25 cellular contexts compared by ENCODE assay signal in the genomic region with DNA sequence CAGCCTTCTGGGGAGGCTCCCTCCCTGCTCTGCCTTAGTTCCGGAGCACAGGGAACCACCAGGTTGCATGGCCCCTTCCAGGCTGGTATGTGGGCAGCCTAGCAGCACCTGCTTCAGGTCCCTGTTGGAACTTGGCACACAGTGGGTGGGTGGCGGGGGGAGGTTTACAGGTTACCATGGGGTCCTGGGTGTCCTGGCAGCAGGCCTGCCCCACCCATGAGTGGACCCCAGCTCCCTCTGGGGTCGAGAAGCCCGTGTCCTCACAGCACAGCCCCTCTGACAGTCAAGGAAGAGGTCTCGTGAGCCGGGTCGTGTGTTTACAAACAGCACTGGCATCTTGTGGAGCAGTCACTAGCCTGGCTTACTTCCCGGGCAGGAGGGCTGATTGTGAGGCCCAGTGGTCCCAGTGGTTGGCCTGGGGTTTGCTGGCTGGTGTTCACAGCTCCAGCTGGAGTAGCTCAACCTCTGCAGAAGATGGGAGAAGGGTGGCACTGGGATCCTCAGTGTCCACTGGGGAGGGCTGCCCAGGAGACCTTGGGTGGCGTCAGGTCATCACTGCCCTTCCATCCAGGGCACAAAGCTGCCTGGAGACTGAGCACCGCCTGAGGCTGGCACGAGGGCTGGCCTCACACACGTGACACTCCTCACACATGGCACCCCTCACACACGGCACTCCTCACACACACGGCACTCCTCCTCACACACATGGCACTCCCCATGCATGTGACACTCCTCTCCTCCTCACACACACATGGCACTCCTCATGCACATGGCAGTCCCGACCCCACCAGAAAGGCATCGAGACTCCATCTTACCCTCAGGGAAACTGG.
DNase-seq lines count a peak whose midpoint lies in the region; ATAC-seq, FAIRE-seq and TF ChIP-seq lines count a peak whose summit lies in the region.
"Had no signal": no experiment of that assay in that cellular context is flagged by ENCODE, and none has a peak within 500 bp of the region (broad histone marks: within the 10 kb centered on the region; RNA-seq: fewer than 3 reads in every experiment).

No MANE protein-coding gene starts in this region.

- no peaks in the 10 kb centered on the region for H3K36me3 Mint-ChIP-seq in chondrocyte (ENCODE audit: low read depth)
- H3K36me3 Mint-ChIP-seq: activated naive CD4-positive, alpha-beta T cell treated with anti-CD3 and anti-CD28 coated beads, Interleukin-2, amount 10 ng/mL, durations not matched to agents 7 days and 5 days; CD8-positive, alpha-beta T cell had no signal

- POLR2A ChIA-PET in HepG2 (lab: Yijun Ruan, JAX), result interaction anchor here (1.1 kb wide), 1 partner anchor 12 kb away, joined by 4 read pairs; no protein-coding TSS in a partner anchor

- H3K27me3 ChIP-seq in HepG2 (ENCODE audit: control insufficient read depth in 1 of 2, insufficient read depth in 2 of 2, low read length in 2 of 2) (peaks cover 2 to 37% of the 10 kb centered on the region in 2 experiments; a peak in 4 of 5 replicates), right lobe of liver (no peaks in the 10 kb centered on the region), upper lobe of right lung (no peaks in the 10 kb centered on the region)
- H3K27me3 ChIP-seq: body of pancreas, hepatocyte had no signal

- no TSS peak for BruUV-seq in HepG2 (replicated peaks; lab: Mats Ljungman, UMichigan)

- H3K9ac ChIP-seq in HepG2 (ENCODE audit: insufficient read depth, low read depth, low read length), result no peak overlapping the region

- in situ Hi-C loops in HepG2 (cut with HindIII; ENCODE audit: extremely low pct_ligation_motif_present, low pct_unique_long_range_greater_than_20kb), result loop anchor here (5.0 kb wide), 1 partner anchor 101 kb away; a partner anchor contains a TSS

- H3K4me1 ChIP-seq in HepG2 (ENCODE audit: insufficient read depth, low read length) (peaks cover 24% of the 10 kb centered on the region), right lobe of liver (peaks cover 0 to 7% (median 0%) of the 10 kb centered on the region in 4 donors), upper lobe of right lung (peaks cover 7% of the 10 kb centered on the region)

- H3K4me3 ChIP-seq in HepG2 (replicated peaks in 1 of 3; ENCODE audit: insufficient read depth in 1 of 3, low read depth in 2 of 3, low read length in 3 of 3), result no peak overlapping the region
- no peak overlapping the region for H3K4me3 ChIP-seq in right lobe of liver
- no peak overlapping the region for H3K4me3 ChIP-seq in upper lobe of right lung
- H3K4me3 ChIP-seq: body of pancreas, dorsolateral prefrontal cortex, gastroesophageal sphincter, hepatocyte had no signal

- TF ChIP-seq CTCF in HepG2 (CRISPR knock-in tag; IDR thresholded peaks at IDR 0.05), result no peak
- TF ChIP-seq CTCF in right lobe of liver (IDR thresholded peaks at IDR 0.05), result no peak
- no peak for TF ChIP-seq CTCF in chondrocyte (IDR thresholded peaks at IDR 0.05)
- TF ChIP-seq CTCF in upper lobe of right lung (IDR thresholded peaks at IDR 0.05), result no peak

- TF ChIP-seq RAD21 in HepG2 (CRISPR knock-in tag; IDR thresholded peaks at IDR 0.05), result no peak

- FAIRE-seq in HepG2 (lab: Jason Lieb, UNC), result no peak

- H3K4me1 Mint-ChIP-seq in chondrocyte (ENCODE audit: low read depth), result peaks cover 38% of the 10 kb centered on the region
- H3K4me1 Mint-ChIP-seq: activated CD4-positive, alpha-beta memory T cell treated with anti-CD3 and anti-CD28 coated beads, Interleukin-2, amount 10 ng/mL, durations not matched to agents 7 days and 5 days; activated naive CD4-positive, alpha-beta T cell treated with anti-CD3 and anti-CD28 coated beads, Interleukin-2, amount 10 ng/mL, durations not matched to agents 7 days and 5 days had no signal

- no peak for ATAC-seq in HepG2
- ATAC-seq in right lobe of liver, result no peak
- ATAC-seq in upper lobe of right lung, result no peak
- no peak for ATAC-seq in GM21737 (IDR thresholded peaks at IDR 0.05; ENCODE audit: unreplicated experiment)
- ATAC-seq: CD8-positive, alpha-beta T cell; gastroesophageal sphincter had no signal

- H3K27ac ChIP-seq in HepG2 (ENCODE audit: extremely low read length, insufficient read depth, low read length) (no peak overlapping the region), right lobe of liver (no peak overlapping the region), upper lobe of right lung (no peak overlapping the region)
- H3K27ac ChIP-seq: body of pancreas, dorsolateral prefrontal cortex, gastroesophageal sphincter had no signal

- CTCF ChIA-PET in HepG2 (lab: Yijun Ruan, JAX; ENCODE audit: low intra/inter-chr PET ratio, low total read pairs), result no interaction called here

- H3K9me3 Mint-ChIP-seq in chondrocyte (ENCODE audit: low read depth), result no peaks in the 10 kb centered on the region
- H3K9me3 Mint-ChIP-seq: activated CD4-positive, alpha-beta memory T cell treated with anti-CD3 and anti-CD28 coated beads, Interleukin-2, amount 10 ng/mL, durations not matched to agents 7 days and 5 days; activated naive CD4-positive, alpha-beta T cell treated with anti-CD3 and anti-CD28 coated beads, Interleukin-2, amount 10 ng/mL, durations not matched to agents 7 days and 5 days; CD8-positive, alpha-beta T cell had no signal

- 39% methylated on average over 8 of the region's 16 CpGs for WGBS in HepG2 (ENCODE audit: low lambda C conversion rate)
- WGBS in right lobe of liver (ENCODE audit: insufficient coverage, low coverage, low lambda C conversion rate, missing lambda C conversion rate), result 87% methylated on average over 3 of the region's 16 CpGs

- intact Hi-C loops in HepG2 (cut with micrococcal nuclease; ENCODE audit: unreplicated experiment), result loop anchor here (2.0 kb wide), 1 partner anchor 151 kb away; no protein-coding TSS in a partner anchor
- intact Hi-C loops in right lobe of liver (cut with DNase I), result no loop called here
- intact Hi-C loops in upper lobe of right lung (cut with DNase I), result no loop called here

- DNase-seq in HepG2 (ENCODE audit: low spot score), result no peak
- no peak for DNase-seq in right lobe of liver
- DNase-seq in chondrocyte (ENCODE audit: low spot score), result no peak
- DNase-seq in mesenteric fat pad (ENCODE audit: low spot score), result peak; percentile 77
- peak; percentile 60 for DNase-seq in upper lobe of right lung
- no peak for DNase-seq in NCI-H1930 (lab: John Stamatoyannopoulos, UW)
- DNase-seq in stimulated activated CD4-positive, alpha-beta T cell treated with anti-CD3 and anti-CD28 coated beads, Interleukin-4, amount 100 ng/mL, for 4 hours, result no peak
- DNase-seq: 8988T; activated CD4-positive, alpha-beta memory T cell treated with anti-CD3 and anti-CD28 coated beads, Interleukin-2, amount 10 ng/mL, durations not matched to agents 7 days and 5 days; activated CD4-positive, alpha-beta T cell treated with anti-CD3 and anti-CD28 coated beads for 1 hour; activated CD8-positive, alpha-beta memory T cell treated with anti-CD3 and anti-CD28 coated beads, Interleukin-2, amount 50 U/mL, for 4 hours; activated naive CD4-positive, alpha-beta T cell treated with anti-CD3 and anti-CD28 coated beads, Interleukin-2, amount 10 ng/mL, durations not matched to agents 7 days and 5 days; CD8-positive, alpha-beta T cell; Karpas-422; mammary epithelial cell; NCI-H1417; NCI-H2029 treated with DMSO at 0.1 percent for 48 hours; NCI-H526; SHP77 treated with DMSO at 0.1 percent for 48 hours; stimulated activated CD4-positive, alpha-beta T cell treated with anti-CD3 and anti-CD28 coated beads, Interleukin-4, amount 100 ng/mL, for 1 hour had no signal

- H3K27ac Mint-ChIP-seq in chondrocyte (ENCODE audit: unreplicated experiment), result peak overlapping the region; percentile 49
- H3K27ac Mint-ChIP-seq: activated CD4-positive, alpha-beta memory T cell treated with anti-CD3 and anti-CD28 coated beads, Interleukin-2, amount 10 ng/mL, durations not matched to agents 7 days and 5 days; activated naive CD4-positive, alpha-beta T cell treated with anti-CD3 and anti-CD28 coated beads, Interleukin-2, amount 10 ng/mL, durations not matched to agents 7 days and 5 days; CD8-positive, alpha-beta T cell had no signal

- no peaks in the 10 kb centered on the region for H3K79me2 ChIP-seq in HepG2 (ENCODE audit: insufficient read depth, low read length)
- H3K79me2 ChIP-seq: hepatocyte had no signal

- H3K36me3 ChIP-seq in HepG2 (replicated peaks in 1 of 2; ENCODE audit: control insufficient read depth in 1 of 2, insufficient read depth in 2 of 2, low read length in 2 of 2) (no peaks in the 10 kb centered on the region), right lobe of liver (no peaks in the 10 kb centered on the region), upper lobe of right lung (no peaks in the 10 kb centered on the region)
- H3K36me3 ChIP-seq: gastroesophageal sphincter had no signal

- no peak for TF ChIP-seq POLR2A in HepG2 (IDR thresholded peaks at IDR 0.05; ENCODE audit: insufficient read depth in 1 of 2, low read depth in 2 of 2, low read length in 2 of 2)
- TF ChIP-seq POLR2A in right lobe of liver (IDR thresholded peaks at IDR 0.05), result no peak

- no peaks in the 10 kb centered on the region for H3K9me3 ChIP-seq in HepG2 (ENCODE audit: low read length)
- no peaks in the 10 kb centered on the region for H3K9me3 ChIP-seq in right lobe of liver
- no peaks in the 10 kb centered on the region for H3K9me3 ChIP-seq in upper lobe of right lung
- H3K9me3 ChIP-seq: body of pancreas, gastroesophageal sphincter had no signal

- H3K27me3 Mint-ChIP-seq in chondrocyte (ENCODE audit: low read depth), result no peaks in the 10 kb centered on the region
- H3K27me3 Mint-ChIP-seq: activated CD4-positive, alpha-beta memory T cell treated with anti-CD3 and anti-CD28 coated beads, Interleukin-2, amount 10 ng/mL, durations not matched to agents 7 days and 5 days had no signal

- H3K4me2 ChIP-seq in HepG2 (ENCODE audit: low read depth, low read length), result no peak overlapping the region
- H3K4me2 ChIP-seq: hepatocyte had no signal

- no peaks in the 10 kb centered on the region for H4K20me1 ChIP-seq in HepG2 (ENCODE audit: insufficient read depth, low read length)

- TF ChIP-seq EP300 in HepG2 (IDR thresholded peaks at IDR 0.05; ENCODE audit: low read depth in 2 of 2, low read length in 2 of 2) (no peak), HepG2 (CRISPR knock-in tag; IDR thresholded peaks at IDR 0.05; ENCODE audit: borderline replicate concordance) (no peak)

- H3K4me3 Mint-ChIP-seq in chondrocyte (ENCODE audit: unreplicated experiment), result no peak overlapping the region
- H3K4me3 Mint-ChIP-seq: activated CD4-positive, alpha-beta memory T cell treated with anti-CD3 and anti-CD28 coated beads, Interleukin-2, amount 10 ng/mL, durations not matched to agents 7 days and 5 days; activated naive CD4-positive, alpha-beta T cell treated with anti-CD3 and anti-CD28 coated beads, Interleukin-2, amount 10 ng/mL, durations not matched to agents 7 days and 5 days; CD8-positive, alpha-beta T cell had no signal

- H2AFZ ChIP-seq in HepG2 (ENCODE audit: low read length), result no peak overlapping the region
- H2AFZ ChIP-seq: hepatocyte had no signal

Comparison
In these comparisons a context has a peak if more than half of its experiments do, and no peak if none do; other contexts are left out.
1. DNase-seq: peak in mesenteric fat pad (single experiment) and upper lobe of right lung (single experiment); none in HepG2 (single experiment), right lobe of liver (0 of 3), chondrocyte (single experiment), NCI-H1930 (0 of 2) and stimulated activated CD4-positive, alpha-beta T cell treated with anti-CD3 and anti-CD28 coated beads, Interleukin-4, amount 100 ng/mL, for 4 hours (0 of 2).